In genomic region chr12:124031058-124031457, GRCh38 we compare ENCODE assay signal across 22 cellular contexts.
"Had no signal": no experiment of that assay in that cellular context is flagged by ENCODE, and none has a peak within 500 bp of the region (broad histone marks: within the 10 kb centered on the region; RNA-seq: fewer than 3 reads in every experiment).

No MANE protein-coding gene starts in this region.

- H3K4me3 Mint-ChIP-seq: activated B cell treated with CpG ODN at 0.5 μM for 24 hours; activated CD8-positive, alpha-beta T cell treated with anti-CD3 and anti-CD28 coated beads, Interleukin-2, amount 10 ng/mL, durations not matched to agents 7 days and 5 days; activated naive CD4-positive, alpha-beta T cell treated with anti-CD3 and anti-CD28 coated beads, Interleukin-2, amount 50 U/mL, for 24 hours; central memory CD8-positive, alpha-beta T cell; effector memory CD8-positive, alpha-beta T cell; memory B cell; natural killer cell treated with Interleukin-12 subunit alpha and Interleukin-12 subunit beta and Interleukin-15 and Interleukin-18, amount 100 ng/mL, for 72 hours; stimulated activated naive CD8-positive, alpha-beta T cell treated with anti-CD3 and anti-CD28 coated beads, Interleukin-15, amount 100 ng/mL, for 72 hours had no signal

- H3K4me1 ChIP-seq: body of pancreas had no signal

- FAIRE-seq: kidney, small intestine, TTC549 had no signal

- DNase-seq: activated B cell treated with CpG ODN at 0.5 μM for 24 hours; activated CD4-positive, alpha-beta T cell treated with anti-CD3 and anti-CD28 coated beads for 48 hours; activated CD8-positive, alpha-beta memory T cell treated with anti-CD3 and anti-CD28 coated beads, Interleukin-2, amount 50 U/mL, for 4 hours; activated CD8-positive, alpha-beta T cell treated with anti-CD3 and anti-CD28 coated beads, Interleukin-2, amount 10 ng/mL, durations not matched to agents 7 days and 5 days; activated effector memory CD4-positive, alpha-beta T cell treated with anti-CD3 and anti-CD28 coated beads, Interleukin-2, amount 50 U/mL, for 16 hours; activated T-cell treated with anti-CD3 and anti-CD28 coated beads, Interleukin-2, amount 50 U/mL, for 48 hours; effector memory CD8-positive, alpha-beta T cell; hypothalamus; kidney; left ventricle myocardium superior; nucleus accumbens; small intestine; stimulated activated naive CD8-positive, alpha-beta T cell treated with anti-CD3 and anti-CD28 coated beads, Interleukin-15, amount 100 ng/mL, for 72 hours had no signal

- H3K9me3 Mint-ChIP-seq: activated B cell treated with CpG ODN at 0.5 μM for 24 hours; activated naive CD4-positive, alpha-beta T cell treated with anti-CD3 and anti-CD28 coated beads, Interleukin-2, amount 50 U/mL, for 24 hours; central memory CD8-positive, alpha-beta T cell; effector memory CD8-positive, alpha-beta T cell; memory B cell; natural killer cell treated with Interleukin-12 subunit alpha and Interleukin-12 subunit beta and Interleukin-15 and Interleukin-18, amount 100 ng/mL, for 72 hours; stimulated activated naive CD8-positive, alpha-beta T cell treated with anti-CD3 and anti-CD28 coated beads, Interleukin-15, amount 100 ng/mL, for 72 hours had no signal

- H3K36me3 ChIP-seq: right atrium auricular region, thoracic aorta had no signal

- H3K27ac Mint-ChIP-seq: activated B cell treated with CpG ODN at 0.5 μM for 24 hours; activated CD8-positive, alpha-beta T cell treated with anti-CD3 and anti-CD28 coated beads, Interleukin-2, amount 10 ng/mL, durations not matched to agents 7 days and 5 days; activated naive CD4-positive, alpha-beta T cell treated with anti-CD3 and anti-CD28 coated beads, Interleukin-2, amount 50 U/mL, for 24 hours; effector memory CD8-positive, alpha-beta T cell; memory B cell; natural killer cell treated with Interleukin-12 subunit alpha and Interleukin-12 subunit beta and Interleukin-15 and Interleukin-18, amount 100 ng/mL, for 72 hours; progenitor cell of endocrine pancreas; stimulated activated naive CD8-positive, alpha-beta T cell treated with anti-CD3 and anti-CD28 coated beads, Interleukin-15, amount 100 ng/mL, for 72 hours had no signal

- H3K27me3 Mint-ChIP-seq: activated B cell treated with CpG ODN at 0.5 μM for 24 hours; activated naive CD4-positive, alpha-beta T cell treated with anti-CD3 and anti-CD28 coated beads, Interleukin-2, amount 50 U/mL, for 24 hours; central memory CD8-positive, alpha-beta T cell; progenitor cell of endocrine pancreas had no signal

- ATAC-seq: activated CD8-positive, alpha-beta T cell treated with anti-CD3 and anti-CD28 coated beads, Interleukin-2, amount 10 ng/mL, durations not matched to agents 7 days and 5 days; effector memory CD8-positive, alpha-beta T cell; left ventricle myocardium superior; natural killer cell treated with Interleukin-12 subunit alpha and Interleukin-12 subunit beta and Interleukin-15 and Interleukin-18, amount 100 ng/mL, for 72 hours; stimulated activated naive CD8-positive, alpha-beta T cell treated with anti-CD3 and anti-CD28 coated beads, Interleukin-15, amount 100 ng/mL, for 72 hours had no signal

- H3K4me3 ChIP-seq: body of pancreas, right atrium auricular region, thoracic aorta had no signal

- H3K4me1 Mint-ChIP-seq: activated B cell treated with CpG ODN at 0.5 μM for 24 hours; activated naive CD4-positive, alpha-beta T cell treated with anti-CD3 and anti-CD28 coated beads, Interleukin-2, amount 50 U/mL, for 24 hours; central memory CD8-positive, alpha-beta T cell; memory B cell; stimulated activated naive CD8-positive, alpha-beta T cell treated with anti-CD3 and anti-CD28 coated beads, Interleukin-15, amount 100 ng/mL, for 72 hours had no signal

- H3K9me3 ChIP-seq: body of pancreas, right atrium auricular region, thoracic aorta had no signal

- H3K36me3 Mint-ChIP-seq: activated naive CD4-positive, alpha-beta T cell treated with anti-CD3 and anti-CD28 coated beads, Interleukin-2, amount 50 U/mL, for 24 hours; natural killer cell treated with Interleukin-12 subunit alpha and Interleukin-12 subunit beta and Interleukin-15 and Interleukin-18, amount 100 ng/mL, for 72 hours had no signal

- H3K27me3 ChIP-seq: body of pancreas, right atrium auricular region had no signal
